20 cellular contexts compared by ENCODE assay signal in genomic region chr12:54298904-54299303, GRCh38. TPM values are rescaled to one million over a fixed set of nuclear protein-coding genes. Genes with fewer than 3 reads are reported as not detected.
"Had no signal": no experiment of that assay in that cellular context is flagged by ENCODE, and none has a peak within 500 bp of the region (broad histone marks: within the 10 kb centered on the region; RNA-seq: fewer than 3 reads in every experiment).

No MANE protein-coding gene starts in this region.

- H3K27me3 ChIP-seq: body of pancreas, pancreas, vagina had no signal

- H3K27ac Mint-ChIP-seq: activated naive CD4-positive, alpha-beta T cell treated with anti-CD3 and anti-CD28 coated beads, Interleukin-2, amount 50 U/mL, for 24 hours; endodermal cell; T-helper 1 cell treated with Interleukin-12 subunit alpha and Interleukin-12 subunit beta and Interleukin-4 antibody, amounts not matched to agents 30 μg/mL and 1 μg/mL, for 36 hours had no signal

- H3K36me3 ChIP-seq: pancreas, tibial artery, vagina had no signal

- H3K27ac ChIP-seq: body of pancreas, pancreas, tibial artery, vagina had no signal

- FAIRE-seq: pancreas, small intestine had no signal

- H3K4me3 ChIP-seq: body of pancreas, pancreas, tibial artery, vagina had no signal

- H3K9me3 Mint-ChIP-seq: activated naive CD4-positive, alpha-beta T cell treated with anti-CD3 and anti-CD28 coated beads, Interleukin-2, amount 50 U/mL, for 24 hours; activated T-cell treated with anti-CD3 and anti-CD28 coated beads, Interleukin-2, amount 50 U/mL, for 24 hours; central memory CD8-positive, alpha-beta T cell; endodermal cell; naive thymus-derived CD4-positive, alpha-beta T cell; T-helper 1 cell treated with Interleukin-12 subunit alpha and Interleukin-12 subunit beta and Interleukin-4 antibody, amounts not matched to agents 30 μg/mL and 1 μg/mL, for 36 hours had no signal

- H3K36me3 Mint-ChIP-seq: activated naive CD4-positive, alpha-beta T cell treated with anti-CD3 and anti-CD28 coated beads, Interleukin-2, amount 50 U/mL, for 24 hours; naive thymus-derived CD4-positive, alpha-beta T cell had no signal

- H3K4me3 Mint-ChIP-seq: activated naive CD4-positive, alpha-beta T cell treated with anti-CD3 and anti-CD28 coated beads, Interleukin-2, amount 50 U/mL, for 24 hours; activated T-cell treated with anti-CD3 and anti-CD28 coated beads, Interleukin-2, amount 50 U/mL, for 24 hours; T-helper 1 cell treated with Interleukin-12 subunit alpha and Interleukin-12 subunit beta and Interleukin-4 antibody, amounts not matched to agents 30 μg/mL and 1 μg/mL, for 36 hours had no signal

- H3K9me3 ChIP-seq: body of pancreas, pancreas, tibial artery, vagina had no signal

- DNase-seq: activated CD4-positive, alpha-beta T cell treated with anti-CD3 and anti-CD28 coated beads, Interleukin-2, amount 50 U/mL, for 4 hours; activated effector memory CD4-positive, alpha-beta T cell treated with Interleukin-2 at 50 U/mL for 16 hours; activated T-cell treated with anti-CD3 and anti-CD28 coated beads, Interleukin-2, amount 50 U/mL, for 24 hours; body of pancreas; dermis blood vessel endothelial cell; endodermal cell; hypothalamus; kidney glomerular epithelial cell; midbrain; naive thymus-derived CD4-positive, alpha-beta T cell; pancreas; retina; small intestine; tibial artery had no signal

- ATAC-seq: activated CD4-positive, CD25-positive, alpha-beta regulatory T cell treated with anti-CD3 and anti-CD28 coated beads, Interleukin-2, amount 50 U/mL, for 24 hours; body of pancreas; naive thymus-derived CD4-positive, alpha-beta T cell; pancreas had no signal

RNA-seq across cellular contexts. Expression of gene NFE2, which starts 1.9 kb away (rescaled TPM):
- total RNA-seq: dermis blood vessel endothelial cell, glomerular endothelial cell, vagina had no signal
